ENCODE assay signal across 35 cellular contexts in genomic region chr12:42638697-42639096, GRCh38. TPM values are rescaled to one million over a fixed set of nuclear protein-coding genes. Genes with fewer than 3 reads are reported as not detected.
"Had no signal": no experiment of that assay in that cellular context is flagged by ENCODE, and none has a peak within 500 bp of the region (broad histone marks: within the 10 kb centered on the region; RNA-seq: fewer than 3 reads in every experiment).

No MANE protein-coding gene starts in this region.

- H3K9me3 Mint-ChIP-seq: activated CD4-positive, alpha-beta memory T cell treated with anti-CD3 and anti-CD28 coated beads, Interleukin-2, amount 10 ng/mL, durations not matched to agents 7 days and 5 days; activated naive CD8-positive, alpha-beta T cell treated with anti-CD3 and anti-CD28 coated beads for 36 hours; activated T-helper 17 cell treated with anti-CD3 and anti-CD28 coated beads, Interleukin-2, amount 50 U/mL, for 72 hours; IgD-negative memory B cell had no signal

- H3K27ac Mint-ChIP-seq: activated CD4-positive, alpha-beta memory T cell treated with anti-CD3 and anti-CD28 coated beads, Interleukin-2, amount 10 ng/mL, durations not matched to agents 7 days and 5 days; activated naive CD8-positive, alpha-beta T cell treated with anti-CD3 and anti-CD28 coated beads for 36 hours; activated T-cell treated with anti-CD3 and anti-CD28 coated beads, Interleukin-2, amount 50 U/mL, for 72 hours; activated T-helper 17 cell treated with anti-CD3 and anti-CD28 coated beads, Interleukin-2, amount 50 U/mL, for 72 hours; IgD-negative memory B cell had no signal

- H3K4me1 ChIP-seq: SJCRH30 had no signal

- DNase-seq: activated CD4-positive, alpha-beta memory T cell treated with anti-CD3 and anti-CD28 coated beads, Interleukin-2, amount 10 ng/mL, durations not matched to agents 7 days and 5 days; activated CD4-positive, alpha-beta T cell treated with anti-CD3 and anti-CD28 coated beads for 1 hour; activated CD4-positive, alpha-beta T cell treated with anti-CD3 and anti-CD28 coated beads for 48 hours; activated CD4-positive, CD25-positive, alpha-beta regulatory T cell; activated effector memory CD4-positive, alpha-beta T cell treated with anti-CD3 and anti-CD28 coated beads, Interleukin-2, amount 50 U/mL, for 16 hours; activated naive CD4-positive, alpha-beta T cell; activated naive CD4-positive, alpha-beta T cell treated with anti-CD3 and anti-CD28 coated beads, Interleukin-2, amount 50 U/mL, for 16 hours; activated naive CD8-positive, alpha-beta T cell treated with anti-CD3 and anti-CD28 coated beads for 36 hours; activated T-cell treated with anti-CD3 and anti-CD28 coated beads, Interleukin-2, amount 50 U/mL, for 1 hour; activated T-cell treated with anti-CD3 and anti-CD28 coated beads, Interleukin-2, amount 50 U/mL, for 72 hours; amniotic stem cell; aorta; brain microvascular endothelial cell; Karpas-422; KBM-7; MG63; NCI-H1048; NCI-H1105 treated with DMSO at 0.1 percent for 48 hours; NCI-H1436; NCI-H1694; NCI-H1930; NCI-H2081 treated with DMSO at 0.1 percent for 48 hours; NCI-H345; NCI-H510A; NCI-H526; NCI-H748 treated with DMSO at 0.1 percent for 48 hours; NK-92 treated with Interleukin-12 subunit alpha and Interleukin-12 subunit beta, amount 100 ng/mL, for 24 hours; Right ventricle myocardium superior; SJCRH30; T1000; WERI-Rb-1 had no signal

- H3K36me3 ChIP-seq: brain microvascular endothelial cell, MG63, SJCRH30, WERI-Rb-1 had no signal

- H3K27ac ChIP-seq: brain microvascular endothelial cell, SJCRH30, SK-N-MC, WERI-Rb-1 had no signal

- H3K36me3 Mint-ChIP-seq: activated naive CD8-positive, alpha-beta T cell treated with anti-CD3 and anti-CD28 coated beads for 36 hours; IgD-negative memory B cell had no signal

- H3K27me3 Mint-ChIP-seq: activated CD4-positive, alpha-beta memory T cell treated with anti-CD3 and anti-CD28 coated beads, Interleukin-2, amount 10 ng/mL, durations not matched to agents 7 days and 5 days; activated T-helper 17 cell treated with anti-CD3 and anti-CD28 coated beads, Interleukin-2, amount 50 U/mL, for 72 hours; IgD-negative memory B cell had no signal

- H3K4me1 Mint-ChIP-seq: activated CD4-positive, alpha-beta memory T cell treated with anti-CD3 and anti-CD28 coated beads, Interleukin-2, amount 10 ng/mL, durations not matched to agents 7 days and 5 days; activated naive CD8-positive, alpha-beta T cell treated with anti-CD3 and anti-CD28 coated beads for 36 hours; activated T-helper 17 cell treated with anti-CD3 and anti-CD28 coated beads, Interleukin-2, amount 50 U/mL, for 72 hours; IgD-negative memory B cell had no signal

- H3K4me3 ChIP-seq: MG63, SJCRH30, SK-N-MC had no signal

- H3K4me3 Mint-ChIP-seq: activated CD4-positive, alpha-beta memory T cell treated with anti-CD3 and anti-CD28 coated beads, Interleukin-2, amount 10 ng/mL, durations not matched to agents 7 days and 5 days; activated naive CD8-positive, alpha-beta T cell treated with anti-CD3 and anti-CD28 coated beads for 36 hours; activated T-cell treated with anti-CD3 and anti-CD28 coated beads, Interleukin-2, amount 50 U/mL, for 72 hours; activated T-helper 17 cell treated with anti-CD3 and anti-CD28 coated beads, Interleukin-2, amount 50 U/mL, for 72 hours; IgD-negative memory B cell had no signal

- H3K27me3 ChIP-seq: brain microvascular endothelial cell, MG63, SJCRH30 had no signal

- H3K9me3 ChIP-seq: MG63, SJCRH30 had no signal

RNA-seq across cellular contexts. Expression of gene PRICKLE1, which starts 49.2 kb away (rescaled TPM):
- total RNA-seq: activated CD8-positive, alpha-beta memory T cell treated with anti-CD3 and anti-CD28 coated beads for 36 hours; activated T-cell treated with anti-CD3 and anti-CD28 coated beads, Interleukin-2, amount 50 U/mL, for 72 hours; activated T-helper 17 cell treated with anti-CD3 and anti-CD28 coated beads, Interleukin-2, amount 50 U/mL, for 72 hours had no signal
